8 cellular contexts compared by ENCODE assay signal in genomic region chr17:40362696-40363479, GRCh38. TPM values are rescaled to one million over a fixed set of nuclear protein-coding genes. Genes with fewer than 3 reads are reported as not detected.
DNase-seq lines count a peak whose midpoint lies in the region; ATAC-seq and TF ChIP-seq lines count a peak whose summit lies in the region.

No MANE protein-coding gene starts in this region.

- peak overlapping the region; percentile 81 for H3K4me3 Mint-ChIP-seq in Calu3 (ENCODE audit: low read depth, unreplicated experiment)
- peak overlapping the region; percentile 70 for H3K4me3 Mint-ChIP-seq in activated naive CD8-positive, alpha-beta T cell treated with anti-CD3 and anti-CD28 coated beads, Interleukin-2, amount 50 U/mL, for 24 hours

- H3K4me1 Mint-ChIP-seq in Calu3 (ENCODE audit: low read depth, unreplicated experiment) = peaks cover 37% of the 10 kb centered on the region
- peaks cover 18% of the 10 kb centered on the region for H3K4me1 Mint-ChIP-seq in activated naive CD8-positive, alpha-beta T cell treated with anti-CD3 and anti-CD28 coated beads, Interleukin-2, amount 50 U/mL, for 24 hours

- DNase-seq in Calu3 (peak; percentile 100), Kasumi-1 (lab: John Stamatoyannopoulos, UW) (peak; percentile 70 to 76), SW480 (ENCODE audit: low spot score) (peak; percentile 85), hepatocyte (ENCODE audit: low spot score) (peak; percentile 91), COLO829 (ENCODE audit: low spot score) (no peak)
- DNase-seq in activated naive CD8-positive, alpha-beta T cell treated with anti-CD3 and anti-CD28 coated beads, Interleukin-2, amount 50 U/mL, for 24 hours = peak; percentile 90
- peak; percentile 73 to 85 for DNase-seq in stimulated activated CD4-positive, alpha-beta T cell treated with anti-CD3 and anti-CD28 coated beads, Interleukin-12 subunit alpha, Interleukin-12 subunit beta, amount 100 ng/mL, for 24 hours (ENCODE audit: low read depth in 2 of 2)

- H3K27me3 ChIP-seq in hepatocyte = peaks cover 10% of the 10 kb centered on the region

- no peaks in the 10 kb centered on the region for H3K79me2 ChIP-seq in hepatocyte

- intact Hi-C loops in Calu3 (cut with micrococcal nuclease; ENCODE audit: unreplicated experiment) = loop anchor here (1.0 kb wide), 2 partner anchors 165 to 197 kb away; no protein-coding TSS in a partner anchor

- peak; percentile 86 for ATAC-seq in GM21423 (IDR thresholded peaks at IDR 0.05; ENCODE audit: unreplicated experiment)
- peak; percentile 87 for ATAC-seq in activated naive CD8-positive, alpha-beta T cell treated with anti-CD3 and anti-CD28 coated beads, Interleukin-2, amount 50 U/mL, for 24 hours

- H2AFZ ChIP-seq in hepatocyte = peak overlapping the region; percentile 89

- TF ChIP-seq CTCF in Calu3 (IDR thresholded peaks at IDR 0.05; ENCODE audit: unreplicated experiment) (no peak), hepatocyte (IDR thresholded peaks at IDR 0.05; ENCODE audit: poor library complexity) (peak; percentile 74)

- peak overlapping the region; percentile 58 for H3K4me3 ChIP-seq in hepatocyte

- CTCF ChIA-PET in Calu3 (lab: Charles Lee) = interaction anchor here (0.5 to 37.0 kb wide), 41 partner anchors 8 to 455 kb away, joined by 3 to 1520 read pairs (median 4); partner anchors contain the start of genes CDC6, IGFBP4, RARA and TOP2A

- H3K27ac Mint-ChIP-seq in Calu3 (ENCODE audit: unreplicated experiment) = no peak overlapping the region
- H3K27ac Mint-ChIP-seq in activated naive CD8-positive, alpha-beta T cell treated with anti-CD3 and anti-CD28 coated beads, Interleukin-2, amount 50 U/mL, for 24 hours = no peak overlapping the region

- H3K4me1 ChIP-seq in hepatocyte (ENCODE audit: insufficient read depth) = peaks cover 5% of the 10 kb centered on the region

- peaks cover 9% of the 10 kb centered on the region for H3K27me3 Mint-ChIP-seq in Calu3 (ENCODE audit: unreplicated experiment)
- H3K27me3 Mint-ChIP-seq in activated naive CD8-positive, alpha-beta T cell treated with anti-CD3 and anti-CD28 coated beads, Interleukin-2, amount 50 U/mL, for 24 hours = peaks cover 19% of the 10 kb centered on the region

- H3K36me3 ChIP-seq in hepatocyte (replicated peaks; ENCODE audit: insufficient read depth, low read depth) = no peaks in the 10 kb centered on the region

- WGBS in hepatocyte (ENCODE audit: low lambda C conversion rate, missing lambda C conversion rate) = 1% methylated on average over 67 of the region's 112 CpGs

- H3K4me2 ChIP-seq in hepatocyte = peak overlapping the region; percentile 99

- H3K9me2 ChIP-seq in hepatocyte (replicated peaks; ENCODE audit: insufficient read depth) = no peaks in the 10 kb centered on the region

- H3K9me3 Mint-ChIP-seq in Calu3 (ENCODE audit: low read depth, unreplicated experiment) = no peaks in the 10 kb centered on the region
- no peaks in the 10 kb centered on the region for H3K9me3 Mint-ChIP-seq in activated naive CD8-positive, alpha-beta T cell treated with anti-CD3 and anti-CD28 coated beads, Interleukin-2, amount 50 U/mL, for 24 hours

- no peaks in the 10 kb centered on the region for H3K9me3 ChIP-seq in hepatocyte (ENCODE audit: low read depth)

- no peaks in the 10 kb centered on the region for H4K20me1 ChIP-seq in hepatocyte (ENCODE audit: insufficient read depth, poor library complexity, severe bottlenecking)

- BruUV-seq in Calu3 (replicated peaks; lab: Mats Ljungman, UMichigan) = no TSS peak

- H3K27ac ChIP-seq in hepatocyte = no peak overlapping the region

- peaks cover 43% of the 10 kb centered on the region for H3K36me3 Mint-ChIP-seq in Calu3 (ENCODE audit: insufficient read depth, unreplicated experiment)
- H3K36me3 Mint-ChIP-seq in activated naive CD8-positive, alpha-beta T cell treated with anti-CD3 and anti-CD28 coated beads, Interleukin-2, amount 50 U/mL, for 24 hours (ENCODE audit: low read depth) = no peaks in the 10 kb centered on the region

RNA-seq across cellular contexts. Expression of gene GJD3, which starts 1.6 kb away (rescaled TPM):
- total RNA-seq in Calu3 (2022) = 0.44 and 0.71 TPM in 2 replicates
- total RNA-seq in hepatocyte = 0.47 TPM in 1 of 2 replicates, not detected in the other
- 3.3 and 3.8 TPM in 2 replicates for polyA plus RNA-seq in hepatocyte

RNA-seq across cellular contexts. Expression of gene RARA, which starts 53.9 kb away (rescaled TPM):
- total RNA-seq in Calu3 (2022) = 150 and 170 TPM in 2 replicates
- 19.2 and 30.0 TPM in 2 replicates for total RNA-seq in hepatocyte
- 33.1 and 34.4 TPM in 2 replicates for polyA plus RNA-seq in hepatocyte

RNA-seq across cellular contexts. Expression of gene TOP2A, which starts 54.8 kb away (rescaled TPM):
- total RNA-seq in Calu3 (2022) (1,389 and 1,672 TPM in 2 replicates), hepatocyte (36.9 and 37.4 TPM in 2 replicates)
- polyA plus RNA-seq in hepatocyte = 19.3 and 21.3 TPM in 2 replicates

Comparison
In these comparisons a context has a peak if more than half of its experiments do, and no peak if none do; other contexts are left out.
1. RNA of gene TOP2A, which starts 54.8 kb away (total RNA-seq): 1,389 to 1,672 TPM in Calu3; 36.9 to 37.4 TPM in hepatocyte; every median in the first group is over 10 times any median in the second.